ENCODE assay signal across 8 cellular contexts in genomic region chr12:110449799-110450497, GRCh38. TPM values are rescaled to one million over a fixed set of nuclear protein-coding genes. Genes with fewer than 3 reads are reported as not detected.
A peak's percentile ranks its signal among the peaks of the same experiment; 100 is the strongest.
DNase-seq lines count a peak whose midpoint lies in the region; ATAC-seq, FAIRE-seq and TF ChIP-seq lines count a peak whose summit lies in the region.

Gene ARPC3, minus strand, starts transcription at chr12:110450337. Its CDS starts 77 bp downstream, at chr12:110450260.

- peak within 1 kb of the TSS; percentile 89 for H2AFZ ChIP-seq in mammary epithelial cell (ENCODE audit: low read depth, low read length)

- DNase-seq in AG08395 (ENCODE audit: low spot score) (peak; percentile 94), NCI-H2196 treated with DMSO at 0.1 percent for 48 hours (lab: John Stamatoyannopoulos, UW; ENCODE audit: unreplicated experiment) (peak; percentile 88), WERI-Rb-1 (peak; percentile 96), mammary epithelial cell (peak; percentile 93), small intestine (peak; percentile 95)

- BruUV-seq in mammary epithelial cell (replicated peaks; lab: Mats Ljungman, UMichigan): TSS peak; percentile 38

- CTCF ChIA-PET in mammary epithelial cell (lab: Charles Lee; ENCODE audit: low non-redundant PET): interaction anchor here (0.6 to 1.0 kb wide), 10 partner anchors 18 to 957 kb away, joined by 3 to 10 read pairs (median 4); partner anchors contain the start of gene GPN3

- in situ Hi-C loops in mammary epithelial cell (cut with MboI; ENCODE audit: low sequenced_read_pairs in 2 of 2): no loop called here

- H3K36me3 ChIP-seq in WERI-Rb-1: peaks cover 35% of the 10 kb centered on the region
- H3K36me3 ChIP-seq in mammary epithelial cell (ENCODE audit: insufficient read depth, low read length): peaks cover 11% of the 10 kb centered on the region
- H3K36me3 ChIP-seq in iPS-20b (ENCODE audit: insufficient read depth, low read depth, low read length): peaks cover 50% of the 10 kb centered on the region
- H3K36me3 ChIP-seq in small intestine (ENCODE audit: control insufficient read depth in 2 of 2, insufficient read depth in 2 of 2, low read length in 2 of 2): no peaks in the 10 kb centered on the region

- intact Hi-C loops in mammary epithelial cell (cut with micrococcal nuclease): loop anchor here (1.0 to 5.0 kb wide), 6 partner anchors 18 to 438 kb away; partner anchors contain the start of genes FAM216A, GPN3, RAD9B and VPS29

- no peak for FAIRE-seq in small intestine (lab: Jason Lieb, UNC)

- ATAC-seq in GM18873 (IDR thresholded peaks at IDR 0.05; ENCODE audit: low FRiP score, unreplicated experiment) (peak; percentile 82), HG03139 (IDR thresholded peaks at IDR 0.05; ENCODE audit: unreplicated experiment) (peak; percentile 92)

- no peaks in the 10 kb centered on the region for H3K27me3 ChIP-seq in WERI-Rb-1 (ENCODE audit: insufficient read depth, low read depth, severe bottlenecking)
- no peaks in the 10 kb centered on the region for H3K27me3 ChIP-seq in mammary epithelial cell (ENCODE audit: insufficient read depth, low read length)
- H3K27me3 ChIP-seq in iPS-20b (ENCODE audit: insufficient read depth, low read length): no peaks in the 10 kb centered on the region
- H3K27me3 ChIP-seq in small intestine (ENCODE audit: control insufficient read depth in 2 of 2, insufficient read depth in 2 of 2, low read length in 2 of 2): no peaks in the 10 kb centered on the region

- H3K9me3 ChIP-seq in WERI-Rb-1 (ENCODE audit: severe bottlenecking) (no peaks in the 10 kb centered on the region), mammary epithelial cell (replicated peaks; ENCODE audit: insufficient read depth, low read length) (no peaks in the 10 kb centered on the region), iPS-20b (ENCODE audit: insufficient read depth, low read depth, low read length) (no peaks in the 10 kb centered on the region), small intestine (ENCODE audit: control insufficient read depth, low read depth) (no peaks in the 10 kb centered on the region)

- peak within 1 kb of the TSS; percentile 96 for H3K4me3 ChIP-seq in WERI-Rb-1 (ENCODE audit: low read depth, low read length)
- H3K4me3 ChIP-seq in mammary epithelial cell (replicated peaks in 1 of 3; ENCODE audit: insufficient read depth in 1 of 3, low read depth in 2 of 3, low read length in 3 of 3): peak within 1 kb of the TSS; percentile 62 to 100 (median 94)
- peak within 1 kb of the TSS; percentile 91 for H3K4me3 ChIP-seq in iPS-20b (ENCODE audit: low read length)
- H3K4me3 ChIP-seq in small intestine (ENCODE audit: low read depth in 1 of 2, low read length in 2 of 2): peak within 1 kb of the TSS; percentile 78 to 87

- peak; percentile 91 for TF ChIP-seq CTCF in WERI-Rb-1 (IDR thresholded peaks at IDR 0.05; ENCODE audit: low read depth, low read length)
- peak; percentile 80 to 95 for TF ChIP-seq CTCF in mammary epithelial cell (conservative IDR thresholded peaks at IDR 0.05 in 1 of 2, IDR thresholded peaks at IDR 0.05 in 1 of 2; ENCODE audit: extremely low read depth in 1 of 2, insufficient read depth in 1 of 2, low read depth in 1 of 2, low read length in 2 of 2)

- H3K79me2 ChIP-seq in mammary epithelial cell (ENCODE audit: insufficient read depth, low read length): peaks cover 51% of the 10 kb centered on the region

- peak within 1 kb of the TSS; percentile 78 for H3K27ac ChIP-seq in WERI-Rb-1
- H3K27ac ChIP-seq in mammary epithelial cell (ENCODE audit: insufficient read depth, low read depth, low read length): peak within 1 kb of the TSS; percentile 61
- no peak within 1 kb of the TSS for H3K27ac ChIP-seq in iPS-20b (ENCODE audit: low read length)
- peak within 1 kb of the TSS; percentile 83 to 94 for H3K27ac ChIP-seq in small intestine (ENCODE audit: low read depth in 1 of 2, low read length in 1 of 2)

- peak within 1 kb of the TSS; percentile 76 for H3K9ac ChIP-seq in mammary epithelial cell (ENCODE audit: insufficient read depth, low read length)
- peak within 1 kb of the TSS; percentile 88 for H3K9ac ChIP-seq in iPS-20b (ENCODE audit: low read depth, low read length)

- no peaks in the 10 kb centered on the region for H4K20me1 ChIP-seq in mammary epithelial cell (ENCODE audit: insufficient read depth, low read length)

- dilution Hi-C loops in mammary epithelial cell (cut with HindIII; ENCODE audit: low sequenced_read_pairs): no loop called here

- peak within 1 kb of the TSS; percentile 57 for H3K4me2 ChIP-seq in mammary epithelial cell (ENCODE audit: insufficient read depth, low read depth, low read length)

- 3% methylated on average over 31 of the region's 51 CpGs for WGBS in mammary epithelial cell (ENCODE audit: low coverage, missing lambda C conversion rate)
- 0 to 1% (median 0%) methylated on average over 46 to 51 of the region's 51 CpGs for WGBS in small intestine, 3 donors

- no peaks in the 10 kb centered on the region for H3K4me1 ChIP-seq in mammary epithelial cell (ENCODE audit: insufficient read depth, low read length)
- no peaks in the 10 kb centered on the region for H3K4me1 ChIP-seq in iPS-20b (ENCODE audit: insufficient read depth, low read length)
- H3K4me1 ChIP-seq in small intestine (ENCODE audit: control insufficient read depth in 2 of 2, insufficient read depth in 1 of 2, low read depth in 1 of 2, low read length in 1 of 2): peaks cover 0 to 2% of the 10 kb centered on the region in 2 donors

RNA-seq across cellular contexts. Expression of gene ARPC3, which starts in this region (rescaled TPM):
- 100 to 1,000 TPM; 290 to 318 TPM for total RNA-seq in mammary epithelial cell
- polyA plus RNA-seq in mammary epithelial cell (73.2 TPM), small intestine (100 to 1,000 TPM; 324 to 507 (median 456) TPM)
- polyA minus RNA-seq in mammary epithelial cell: 88.2 TPM
